In the genomic region with DNA sequence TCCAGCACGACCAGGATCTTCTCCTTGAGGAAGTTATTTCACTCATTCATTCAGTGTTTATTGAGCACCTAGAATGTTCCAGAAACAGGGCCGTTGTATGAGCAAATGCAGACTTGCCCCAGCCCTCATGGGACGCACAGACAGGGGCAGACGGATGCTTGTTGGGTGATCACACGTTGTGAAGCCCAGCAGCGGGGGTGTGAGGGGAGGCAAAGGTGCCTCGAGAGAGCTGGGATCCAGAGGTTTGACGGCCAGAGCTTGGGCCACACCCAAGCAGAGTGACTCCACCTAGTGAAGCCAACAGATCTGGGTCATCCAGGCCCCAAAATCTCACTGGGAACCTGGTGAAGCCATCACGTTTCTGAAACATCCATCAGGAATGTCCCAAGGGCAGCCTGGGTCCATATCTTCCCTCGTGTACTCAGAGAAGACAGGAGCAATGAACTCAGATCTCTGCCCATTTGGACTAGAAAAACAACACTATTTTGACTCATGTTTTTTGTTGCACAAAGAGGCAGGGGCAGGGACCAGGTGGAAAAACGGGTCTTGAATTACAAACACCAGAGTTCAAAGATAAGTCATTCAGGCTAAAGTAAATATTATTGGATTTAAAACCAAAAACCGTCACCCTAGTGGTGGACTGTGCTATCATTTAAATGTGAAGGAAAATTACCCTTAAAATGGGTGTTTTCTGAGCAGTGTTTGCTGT, we compare ENCODE assay signal across 7 cellular contexts. TPM values are rescaled to one million over a fixed set of nuclear protein-coding genes. Genes with fewer than 3 reads are reported as not detected.
DNase-seq lines count a peak whose midpoint lies in the region; ATAC-seq, FAIRE-seq and TF ChIP-seq lines count a peak whose summit lies in the region.

No MANE protein-coding gene starts in this region.

- H3K27me3 ChIP-seq in RWPE2 (ENCODE audit: insufficient read depth, poor library complexity, severe bottlenecking) (no peaks in the 10 kb centered on the region), gastrocnemius medialis (no peaks in the 10 kb centered on the region), neuronal stem cell (ENCODE audit: control insufficient read depth in 3 of 3, insufficient read depth in 3 of 3, low read depth in 1 of 3, low read length in 3 of 3) (no peaks in the 10 kb centered on the region)

- no peak for TF ChIP-seq POLR2A in gastrocnemius medialis (IDR thresholded peaks at IDR 0.05)

- intact Hi-C loops in gastrocnemius medialis (cut with DNase I; ENCODE audit: low total_unique reads), result loop anchor here (2.0 kb wide), 1 partner anchor 231 kb away; no protein-coding TSS in a partner anchor

- H3K79me1 ChIP-seq in neuronal stem cell (ENCODE audit: low read depth, low read length), result no peaks in the 10 kb centered on the region

- H3K9me3 ChIP-seq in RWPE2 (ENCODE audit: severe bottlenecking) (no peaks in the 10 kb centered on the region), gastrocnemius medialis (no peaks in the 10 kb centered on the region), neuronal stem cell (replicated peaks in 1 of 2; ENCODE audit: control insufficient read depth in 2 of 2, insufficient read depth in 1 of 2, low read depth in 1 of 2, low read length in 2 of 2) (no peaks in the 10 kb centered on the region)

- no peak overlapping the region for H2AFZ ChIP-seq in neuronal stem cell (ENCODE audit: low read length)

- ATAC-seq in RWPE2 (ENCODE audit: low read depth), result peak; percentile 67
- peak in 1 of 2 donors; percentile 12 for ATAC-seq in gastrocnemius medialis

- H4K91ac ChIP-seq in neuronal stem cell (ENCODE audit: low read depth, low read length, poor library complexity), result no peak overlapping the region

- WGBS in neuronal stem cell (ENCODE audit: extremely low coverage in 2 of 2, insufficient read length in 2 of 2, insufficient replicate concordance in 1 of 2), 2 donors, result no CpG with 5 or more reads among the region's 12 CpGs

- no peak overlapping the region for H3K4me3 ChIP-seq in RWPE2 (ENCODE audit: severe bottlenecking)
- H3K4me3 ChIP-seq in gastrocnemius medialis, result no peak overlapping the region
- H3K4me3 ChIP-seq in neuronal stem cell (ENCODE audit: low read length in 2 of 2), result no peak overlapping the region

- in situ Hi-C loops in gastrocnemius medialis (cut with MboI; ENCODE audit: low sequenced_read_pairs in 4 of 4), result loop anchor here (5.0 to 10.0 kb wide), 7 partner anchors 59 to 229 kb away; a partner anchor contains a TSS

- peaks cover 7% of the 10 kb centered on the region for H3K4me1 ChIP-seq in RWPE2 (ENCODE audit: insufficient read depth, poor library complexity, severe bottlenecking)
- H3K4me1 ChIP-seq in gastrocnemius medialis, result peaks cover 61 to 62% of the 10 kb centered on the region in 2 donors
- peaks cover under 1 to 8% of the 10 kb centered on the region in 2 donors for H3K4me1 ChIP-seq in neuronal stem cell (ENCODE audit: control insufficient read depth in 2 of 2, insufficient read depth in 1 of 2, low read depth in 1 of 2, low read length in 2 of 2)

- H4K8ac ChIP-seq in neuronal stem cell (ENCODE audit: low read depth, low read length), result no peak overlapping the region

- no peak overlapping the region for H3K18ac ChIP-seq in neuronal stem cell (ENCODE audit: low read length)

- H3K27ac ChIP-seq in RWPE2 (ENCODE audit: poor library complexity, severe bottlenecking), result peak overlapping the region; percentile 30
- peak overlapping the region; percentile 56 to 80 (median 66) for H3K27ac ChIP-seq in gastrocnemius medialis
- H3K27ac ChIP-seq in neuronal stem cell (replicated peaks; ENCODE audit: low read length), result no peak overlapping the region

- no peak overlapping the region for H3K9ac ChIP-seq in neuronal stem cell (ENCODE audit: low read depth, low read length, poor library complexity)

- no peak overlapping the region for H2BK120ac ChIP-seq in neuronal stem cell (ENCODE audit: low read depth, low read length)

- no peak overlapping the region for H3K14ac ChIP-seq in neuronal stem cell (ENCODE audit: low read length)

- H3K4ac ChIP-seq in neuronal stem cell (ENCODE audit: low read length), result no peak overlapping the region

- DNase-seq in GM03348 (ENCODE audit: low spot score) (peak; percentile 39), RWPE2 (ENCODE audit: low spot score) (no peak), fibroblast of peridontal ligament (ENCODE audit: extremely low read depth) (peak; percentile 33), gastrocnemius medialis (peak in 1 of 2 donors; percentile 66), neuronal stem cell (ENCODE audit: low spot score) (no peak), D721Med (ENCODE audit: insufficient read length, low spot score) (no peak), HEK293T (ENCODE audit: extremely low spot score) (no peak)

- FAIRE-seq in D721Med (lab: Jason Lieb, UNC), result no peak

- H3K4me2 ChIP-seq in neuronal stem cell (ENCODE audit: insufficient read depth, low read length, poor library complexity, severe bottlenecking), result no peak overlapping the region

- H2AK5ac ChIP-seq in neuronal stem cell (ENCODE audit: low read depth, low read length), result no peak overlapping the region

- CTCF ChIA-PET in HEK293T (lab: Yijun Ruan, JAX), result interaction anchor here (0.5 to 2.1 kb wide), 4 partner anchors 71 to 464 kb away, joined by 3 to 11 read pairs (median 4); no protein-coding TSS in a partner anchor

- H2BK5ac ChIP-seq in neuronal stem cell (ENCODE audit: low read length), result no peak overlapping the region

- H2BK12ac ChIP-seq in neuronal stem cell (ENCODE audit: low read length), result no peak overlapping the region

- POLR2A ChIA-PET in HEK293T (lab: Yijun Ruan, JAX), result interaction anchor here (2.0 kb wide), 1 partner anchor 75 kb away, joined by 4 read pairs; no protein-coding TSS in a partner anchor

- H3K36me3 ChIP-seq in RWPE2 (ENCODE audit: low read depth), result peaks cover 53% of the 10 kb centered on the region
- H3K36me3 ChIP-seq in gastrocnemius medialis, result peaks cover 0 to 20% of the 10 kb centered on the region in 2 donors
- peaks cover 0 to 11% of the 10 kb centered on the region in 2 donors for H3K36me3 ChIP-seq in neuronal stem cell (replicated peaks in 1 of 2; ENCODE audit: control insufficient read depth in 2 of 2, insufficient read depth in 2 of 2, low read length in 2 of 2)

- TF ChIP-seq CTCF in RWPE2 (IDR thresholded peaks at IDR 0.05; ENCODE audit: poor library complexity, severe bottlenecking) (no peak), gastrocnemius medialis (IDR thresholded peaks at IDR 0.05 in 4 of 5, conservative IDR thresholded peaks at IDR 0.05 in 1 of 5) (no peak), D721Med (IDR thresholded peaks at IDR 0.05; ENCODE audit: insufficient read depth, missing control alignments) (no peak)

- no peak overlapping the region for H3K23ac ChIP-seq in neuronal stem cell (ENCODE audit: low read depth, low read length, poor library complexity)

- H2BK15ac ChIP-seq in neuronal stem cell (ENCODE audit: low read length), result no peak overlapping the region

TF ChIP-seq in HEK293T, 16 proteins besides CTCF, POLR2A, EP300 and RAD21:
- no peak for TF ChIP-seq ELF4 (IDR thresholded peaks at IDR 0.05)
- no peak for TF ChIP-seq NFRKB (IDR thresholded peaks at IDR 0.05)
- TF ChIP-seq CTBP1 (IDR thresholded peaks at IDR 0.05; ENCODE audit: borderline replicate concordance), result no peak
- no peak for TF ChIP-seq FOXM1 (IDR thresholded peaks at IDR 0.05; ENCODE audit: borderline replicate concordance)
- no peak for TF ChIP-seq SUZ12 (IDR thresholded peaks at IDR 0.05)
- TF ChIP-seq ARNT (IDR thresholded peaks at IDR 0.05), result no peak
- TF ChIP-seq FOXK2 (IDR thresholded peaks at IDR 0.05), result no peak
- TF ChIP-seq ZNF384 (IDR thresholded peaks at IDR 0.05), result no peak
- TF ChIP-seq, protein P1, sequence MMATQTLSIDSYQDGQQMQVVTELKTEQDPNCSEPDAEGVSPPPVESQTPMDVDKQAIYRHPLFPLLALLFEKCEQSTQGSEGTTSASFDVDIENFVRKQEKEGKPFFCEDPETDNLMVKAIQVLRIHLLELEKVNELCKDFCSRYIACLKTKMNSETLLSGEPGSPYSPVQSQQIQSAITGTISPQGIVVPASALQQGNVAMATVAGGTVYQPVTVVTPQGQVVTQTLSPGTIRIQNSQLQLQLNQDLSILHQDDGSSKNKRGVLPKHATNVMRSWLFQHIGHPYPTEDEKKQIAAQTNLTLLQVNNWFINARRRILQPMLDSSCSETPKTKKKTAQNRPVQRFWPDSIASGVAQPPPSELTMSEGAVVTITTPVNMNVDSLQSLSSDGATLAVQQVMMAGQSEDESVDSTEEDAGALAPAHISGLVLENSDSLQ (IDR thresholded peaks at IDR 0.05), result no peak
- TF ChIP-seq SP1 (IDR thresholded peaks at IDR 0.05), result no peak
- TF ChIP-seq TARDBP (IDR thresholded peaks at IDR 0.05), result no peak
- TF ChIP-seq LEF1 (IDR thresholded peaks at IDR 0.05; ENCODE audit: borderline replicate concordance), result no peak
- no peak for TF ChIP-seq HDGF (IDR thresholded peaks at IDR 0.05; ENCODE audit: borderline replicate concordance)
- no peak for TF ChIP-seq FOXA1 (IDR thresholded peaks at IDR 0.05)
- TF ChIP-seq BHLHE40 (IDR thresholded peaks at IDR 0.05; ENCODE audit: borderline replicate concordance), result no peak
- TF ChIP-seq L3MBTL2 (conservative IDR thresholded peaks at IDR 0.05), result no peak

RNA-seq across cellular contexts. Expression of a gene that starts 54.9 kb away (rescaled TPM):
- under 1 TPM; 0.07 to 0.51 (median 0.26) TPM for total RNA-seq in gastrocnemius medialis
- 0.11 TPM for polyA plus RNA-seq in neuronal stem cell (2013, experiment 1 of 2)
- polyA plus RNA-seq in neuronal stem cell (2013, experiment 2 of 2), result 0.18 TPM

Comparison
In these comparisons a context has a peak if more than half of its experiments do, and no peak if none do; other contexts are left out.
1. DNase-seq: peak in GM03348 (single experiment) and fibroblast of peridontal ligament (single experiment); none in RWPE2 (single experiment), neuronal stem cell (single experiment), D721Med (single experiment) and HEK293T (single experiment).